ENCODE assay signal across 8 cellular contexts in genomic region chr11:9972917-9973504, GRCh38.
DNase-seq lines count a peak whose midpoint lies in the region; ATAC-seq, FAIRE-seq and TF ChIP-seq lines count a peak whose summit lies in the region.

No MANE protein-coding gene starts in this region.

- TF ChIP-seq EP300 in HepG2 (IDR thresholded peaks at IDR 0.05; ENCODE audit: low read depth in 2 of 2, low read length in 2 of 2) (no peak), HepG2 (CRISPR knock-in tag; IDR thresholded peaks at IDR 0.05; ENCODE audit: borderline replicate concordance) (no peak), upper lobe of left lung (IDR thresholded peaks at IDR 0.05) (no peak)

- no peak overlapping the region for H3K4me2 ChIP-seq in OCI-LY7 (ENCODE audit: low read length)
- H3K4me2 ChIP-seq in HepG2 (ENCODE audit: low read depth, low read length), result no peak overlapping the region

- no peak overlapping the region for H2AFZ ChIP-seq in OCI-LY7 (ENCODE audit: low read length)
- no peak overlapping the region for H2AFZ ChIP-seq in HepG2 (ENCODE audit: low read length)

- H3K9me2 ChIP-seq in OCI-LY7 (ENCODE audit: insufficient read depth, low read length), result no peaks in the 10 kb centered on the region

- no peak overlapping the region for H3K4me3 ChIP-seq in OCI-LY7 (ENCODE audit: low read depth, low read length, poor library complexity, severe bottlenecking)
- no peak overlapping the region for H3K4me3 ChIP-seq in HepG2 (replicated peaks in 1 of 3; ENCODE audit: insufficient read depth in 1 of 3, low read depth in 2 of 3, low read length in 3 of 3)
- H3K4me3 ChIP-seq in upper lobe of left lung, result no peak overlapping the region

- in situ Hi-C loops in HepG2 (cut with HindIII; ENCODE audit: extremely low pct_ligation_motif_present, low pct_unique_long_range_greater_than_20kb), result loop anchor here (5.0 to 10.0 kb wide), 3 partner anchors 111 to 332 kb away; partner anchors contain the start of gene ADM

- no peak for TF ChIP-seq POLR2A in HepG2 (IDR thresholded peaks at IDR 0.05; ENCODE audit: insufficient read depth in 1 of 2, low read depth in 2 of 2, low read length in 2 of 2)
- no peak for TF ChIP-seq POLR2A in upper lobe of left lung (IDR thresholded peaks at IDR 0.05)

- H3K9me3 ChIP-seq in OCI-LY7 (ENCODE audit: low read length) (no peaks in the 10 kb centered on the region), HepG2 (ENCODE audit: low read length) (no peaks in the 10 kb centered on the region), upper lobe of left lung (no peaks in the 10 kb centered on the region)

- no peaks in the 10 kb centered on the region for H4K20me1 ChIP-seq in OCI-LY7 (ENCODE audit: insufficient read depth, low read length)
- no peaks in the 10 kb centered on the region for H4K20me1 ChIP-seq in HepG2 (ENCODE audit: insufficient read depth, low read length)

- H3K36me3 ChIP-seq in OCI-LY7 (ENCODE audit: insufficient read depth, low read length) (no peaks in the 10 kb centered on the region), HepG2 (replicated peaks in 1 of 2; ENCODE audit: control insufficient read depth in 1 of 2, insufficient read depth in 2 of 2, low read length in 2 of 2) (peaks cover 0 to 2% of the 10 kb centered on the region in 2 experiments; a peak in 1 of 5 replicates), upper lobe of left lung (peaks cover 0 to 6% (median 0%) of the 10 kb centered on the region in 4 donors)

- POLR2A ChIA-PET in OCI-LY7 (lab: Charles Lee) (interaction anchor here (0.5 to 1.5 kb wide), 7 partner anchors 10 to 583 kb away, joined by 3 to 7 read pairs (median 3); no protein-coding TSS in a partner anchor), HepG2 (lab: Yijun Ruan, JAX) (no interaction called here)

- DNase-seq in NCI-H82 (lab: John Stamatoyannopoulos, UW) (peak; percentile 46), NCI-H82 treated with DMSO at 0.1 percent for 48 hours (lab: John Stamatoyannopoulos, UW; ENCODE audit: unreplicated experiment) (no peak), OCI-LY7 (ENCODE audit: low spot score) (peak; percentile 73), cerebellar cortex (ENCODE audit: low spot score) (peak; percentile 66), HepG2 (ENCODE audit: low spot score) (peak; percentile 40), upper lobe of left lung (no peak), substantia nigra (lab: John Stamatoyannopoulos, UW) (no peak)

- FAIRE-seq in HepG2 (lab: Jason Lieb, UNC), result peak; percentile 81

- intact Hi-C loops in OCI-LY7 (cut with micrococcal nuclease; ENCODE audit: unreplicated experiment) (loop anchor here (1.0 to 2.0 kb wide), 4 partner anchors 110 to 359 kb away; no protein-coding TSS in a partner anchor), HepG2 (cut with micrococcal nuclease; ENCODE audit: unreplicated experiment) (loop anchor here (1.0 to 5.0 kb wide), 2 partner anchors 215 to 334 kb away; partner anchors contain the start of gene ADM)

- H3K79me2 ChIP-seq in OCI-LY7 (ENCODE audit: insufficient read depth, low read depth, low read length) (no peaks in the 10 kb centered on the region), HepG2 (ENCODE audit: insufficient read depth, low read length) (no peaks in the 10 kb centered on the region)

- no TSS peak for BruUV-seq in OCI-LY7 (replicated peaks; lab: Mats Ljungman, UMichigan)
- BruUV-seq in HepG2 (replicated peaks; lab: Mats Ljungman, UMichigan), result no TSS peak

- 52% methylated on average over 7 of the region's 7 CpGs for WGBS in HepG2 (ENCODE audit: low lambda C conversion rate)
- WGBS in upper lobe of left lung, 2 donors, result 35% methylated on average over 7 of the region's 7 CpGs

- H3K27ac ChIP-seq in OCI-LY7 (ENCODE audit: low read depth, low read length, poor library complexity, severe bottlenecking), result no peak overlapping the region
- H3K27ac ChIP-seq in HepG2 (ENCODE audit: extremely low read length, insufficient read depth, low read length), result no peak overlapping the region
- H3K27ac ChIP-seq in upper lobe of left lung, result no peak overlapping the region
- no peak overlapping the region for H3K27ac ChIP-seq in substantia nigra (ENCODE audit: low read depth, low read length, poor library complexity, severe bottlenecking)

- ATAC-seq in HG02885 (IDR thresholded peaks at IDR 0.05; ENCODE audit: poor library complexity, unreplicated experiment) (peak; percentile 57), HepG2 (peak; percentile 57), upper lobe of left lung (ENCODE audit: low FRiP score in 2 of 2) (peak in 1 of 2 donors; percentile 75)

- no peaks in the 10 kb centered on the region for H3K4me1 ChIP-seq in OCI-LY7 (ENCODE audit: insufficient read depth, low read length, poor library complexity, severe bottlenecking)
- no peaks in the 10 kb centered on the region for H3K4me1 ChIP-seq in HepG2 (ENCODE audit: insufficient read depth, low read length)
- peaks cover 0 to 5% (median 3%) of the 10 kb centered on the region in 4 donors for H3K4me1 ChIP-seq in upper lobe of left lung

- no peak overlapping the region for H3K9ac ChIP-seq in HepG2 (ENCODE audit: insufficient read depth, low read depth, low read length)

- peak; percentile 77 for TF ChIP-seq RAD21 in HepG2 (CRISPR knock-in tag; IDR thresholded peaks at IDR 0.05)

- TF ChIP-seq CTCF in OCI-LY7 (conservative IDR thresholded peaks at IDR 0.05; ENCODE audit: low read length) (peak; percentile 92), HepG2 (CRISPR knock-in tag; IDR thresholded peaks at IDR 0.05) (peak; percentile 79), upper lobe of left lung (IDR thresholded peaks at IDR 0.05) (peak; percentile 43 to 70 (median 58))

- H3K27me3 ChIP-seq in HepG2 (ENCODE audit: control insufficient read depth in 1 of 2, insufficient read depth in 2 of 2, low read length in 2 of 2) (no peaks in the 10 kb centered on the region), upper lobe of left lung (no peaks in the 10 kb centered on the region)

- CTCF ChIA-PET in OCI-LY7 (lab: Charles Lee; ENCODE audit: unreplicated experiment) (interaction anchor here (1.3 kb wide), 1 partner anchor 215 kb away, joined by 4 read pairs; no protein-coding TSS in a partner anchor), HepG2 (lab: Yijun Ruan, JAX; ENCODE audit: low intra/inter-chr PET ratio, low total read pairs) (interaction anchor here (0.9 to 2.6 kb wide), 3 partner anchors 111 to 393 kb away, joined by 3 to 49 read pairs (median 20); no protein-coding TSS in a partner anchor)

TF ChIP-seq in HepG2, 621 proteins besides CTCF, POLR2A, EP300 and RAD21 (continues in another document):
- peak; percentile 35; the same call in 1 of the 2 replicates for TF ChIP-seq GATAD2A (CRISPR knock-in tag; IDR thresholded peaks at IDR 0.05)
- no peak for TF ChIP-seq GLI4 (CRISPR knock-in tag; IDR thresholded peaks at IDR 0.05; ENCODE audit: borderline replicate concordance)
- no peak for TF ChIP-seq SALL2 (CRISPR knock-in tag; IDR thresholded peaks at IDR 0.05)
- TF ChIP-seq KLF16 (CRISPR knock-in tag; IDR thresholded peaks at IDR 0.05), result 0 out of 4 replicates have a peak, but pooled peaks of 1 of the 2 experiments have one; percentile 9
- TF ChIP-seq ZNF343 (CRISPR knock-in tag; IDR thresholded peaks at IDR 0.05), result no peak
- no peak for TF ChIP-seq ZNF776 (CRISPR knock-in tag; IDR thresholded peaks at IDR 0.05)
- TF ChIP-seq LBX2 (CRISPR knock-in tag; IDR thresholded peaks at IDR 0.05; ENCODE audit: borderline replicate concordance), result no peak
- TF ChIP-seq DRAP1 (CRISPR knock-in tag; IDR thresholded peaks at IDR 0.05), result 0 out of 2 replicates have a peak, but pooled peaks have one; percentile 19
- no peak for TF ChIP-seq HOMEZ (CRISPR knock-in tag; IDR thresholded peaks at IDR 0.05; ENCODE audit: low read depth)
- no peak for TF ChIP-seq TAF15 (IDR thresholded peaks at IDR 0.05; ENCODE audit: low read depth, low read length, poor library complexity, severe bottlenecking)
- TF ChIP-seq ZSCAN9 (CRISPR knock-in tag; IDR thresholded peaks at IDR 0.05; ENCODE audit: borderline replicate concordance), result 0 out of 2 replicates have a peak, but pooled peaks have one; percentile 21
- TF ChIP-seq RELA (CRISPR knock-in tag; IDR thresholded peaks at IDR 0.05), result no peak
- 0 out of 2 replicates have a peak, but pooled peaks have one; percentile 26 for TF ChIP-seq ERF (CRISPR knock-in tag; IDR thresholded peaks at IDR 0.05)
- TF ChIP-seq HMGXB4 (CRISPR knock-in tag; IDR thresholded peaks at IDR 0.05; ENCODE audit: borderline replicate concordance in 1 of 2, low read depth in 1 of 2), result no peak
- peak; percentile 89 for TF ChIP-seq SMC3 (IDR thresholded peaks at IDR 0.05; ENCODE audit: low read length)

Comparison
In these comparisons a context has a peak if more than half of its experiments do, and no peak if none do; other contexts are left out.
1. DNase-seq: peak in NCI-H82 (single experiment), OCI-LY7 (single experiment), cerebellar cortex (single experiment) and HepG2 (single experiment); none in NCI-H82 treated with DMSO at 0.1 percent for 48 hours (single experiment), upper lobe of left lung (0 of 2) and substantia nigra (0 of 49).
2. Peak in every context shown above with its lines, with median percentiles within 50 percentile points of each other: CTCF ChIP-seq.